12 cellular contexts compared by ENCODE assay signal in genomic region chr2:181313845-181314244, GRCh38.
A peak's percentile ranks its signal among the peaks of the same experiment; 100 is the strongest.
DNase-seq lines count a peak whose midpoint lies in the region; ATAC-seq lines count a peak whose summit lies in the region.
"Had no signal": no experiment of that assay in that cellular context is flagged by ENCODE, and none has a peak within 500 bp of the region (broad histone marks: within the 10 kb centered on the region; RNA-seq: fewer than 3 reads in every experiment).

No MANE protein-coding gene starts in this region.

- peak; percentile 22 for ATAC-seq in GM21723 (IDR thresholded peaks at IDR 0.05; ENCODE audit: unreplicated experiment)
- no peak for ATAC-seq in T-cell (replicated peaks in 1 of 4)
- ATAC-seq in stimulated activated effector memory CD8-positive, alpha-beta T cell treated with anti-CD3 and anti-CD28 coated beads, Interleukin-12 subunit alpha, Interleukin-12 subunit beta, amount 100 ng/mL, for 72 hours, result no peak
- no peak for ATAC-seq in GM18858 (IDR thresholded peaks at IDR 0.05; ENCODE audit: unreplicated experiment)
- ATAC-seq in GM19455 (IDR thresholded peaks at IDR 0.05; ENCODE audit: unreplicated experiment), result no peak
- ATAC-seq: psoas muscle had no signal

- H3K4me1 Mint-ChIP-seq in activated T-cell treated with anti-CD3 and anti-CD28 coated beads, Interleukin-2, amount 50 U/mL, for 24 hours (ENCODE audit: low read depth), result peaks cover 64% of the 10 kb centered on the region
- H3K4me1 Mint-ChIP-seq in T-cell, result peaks cover 47 to 52% (median 50%) of the 10 kb centered on the region in 3 donors
- H3K4me1 Mint-ChIP-seq in stimulated activated effector memory CD8-positive, alpha-beta T cell treated with anti-CD3 and anti-CD28 coated beads, Interleukin-12 subunit alpha, Interleukin-12 subunit beta, amount 100 ng/mL, for 72 hours, result peaks cover 20% of the 10 kb centered on the region

- H3K36me3 Mint-ChIP-seq in activated T-cell treated with anti-CD3 and anti-CD28 coated beads, Interleukin-2, amount 50 U/mL, for 24 hours (ENCODE audit: low read depth), result no peaks in the 10 kb centered on the region
- H3K36me3 Mint-ChIP-seq in T-cell, result no peaks in the 10 kb centered on the region
- H3K36me3 Mint-ChIP-seq in stimulated activated effector memory CD8-positive, alpha-beta T cell treated with anti-CD3 and anti-CD28 coated beads, Interleukin-12 subunit alpha, Interleukin-12 subunit beta, amount 100 ng/mL, for 72 hours, result peaks cover 6% of the 10 kb centered on the region

- H3K27me3 Mint-ChIP-seq in activated T-cell treated with anti-CD3 and anti-CD28 coated beads, Interleukin-2, amount 50 U/mL, for 24 hours, result no peaks in the 10 kb centered on the region
- H3K27me3 Mint-ChIP-seq in T-cell, result no peaks in the 10 kb centered on the region
- H3K27me3 Mint-ChIP-seq: dendritic cell treated with granulocyte-macrophage colony-stimulating factor and Interleukin-4, amounts not matched to agents 40 ng/mL and 50 ng/mL, for 4 days had no signal

- H3K27ac Mint-ChIP-seq in activated T-cell treated with anti-CD3 and anti-CD28 coated beads, Interleukin-2, amount 50 U/mL, for 24 hours, result peak overlapping the region; percentile 92
- H3K27ac Mint-ChIP-seq in T-cell, result peak overlapping the region; percentile 93 to 99
- peak overlapping the region; percentile 99 for H3K27ac Mint-ChIP-seq in stimulated activated effector memory CD8-positive, alpha-beta T cell treated with anti-CD3 and anti-CD28 coated beads, Interleukin-12 subunit alpha, Interleukin-12 subunit beta, amount 100 ng/mL, for 72 hours

- no peaks in the 10 kb centered on the region for H3K9me3 Mint-ChIP-seq in activated T-cell treated with anti-CD3 and anti-CD28 coated beads, Interleukin-2, amount 50 U/mL, for 24 hours
- H3K9me3 Mint-ChIP-seq in T-cell, result no peaks in the 10 kb centered on the region
- no peaks in the 10 kb centered on the region for H3K9me3 Mint-ChIP-seq in stimulated activated effector memory CD8-positive, alpha-beta T cell treated with anti-CD3 and anti-CD28 coated beads, Interleukin-12 subunit alpha, Interleukin-12 subunit beta, amount 100 ng/mL, for 72 hours
- H3K9me3 Mint-ChIP-seq: dendritic cell treated with granulocyte-macrophage colony-stimulating factor and Interleukin-4, amounts not matched to agents 40 ng/mL and 50 ng/mL, for 4 days had no signal

- H3K4me3 Mint-ChIP-seq in activated T-cell treated with anti-CD3 and anti-CD28 coated beads, Interleukin-2, amount 50 U/mL, for 24 hours, result peak overlapping the region; percentile 68
- peak overlapping the region in 1 of 3 donors; percentile 73 for H3K4me3 Mint-ChIP-seq in T-cell
- H3K4me3 Mint-ChIP-seq in stimulated activated effector memory CD8-positive, alpha-beta T cell treated with anti-CD3 and anti-CD28 coated beads, Interleukin-12 subunit alpha, Interleukin-12 subunit beta, amount 100 ng/mL, for 72 hours, result peak overlapping the region; percentile 80
- H3K4me3 Mint-ChIP-seq: dendritic cell treated with granulocyte-macrophage colony-stimulating factor and Interleukin-4, amounts not matched to agents 40 ng/mL and 50 ng/mL, for 4 days had no signal

- POLR2A ChIA-PET in T-cell (lab: Charles Lee), result interaction anchor here in 1 of 2 donors (0.5 to 0.7 kb wide), 2 partner anchors 21 to 70 kb away, joined by 3 read pairs; no protein-coding TSS in a partner anchor

- DNase-seq in activated T-cell treated with anti-CD3 and anti-CD28 coated beads, Interleukin-2, amount 50 U/mL, for 24 hours, result no peak
- no peak for DNase-seq in activated T-cell treated with anti-CD3 and anti-CD28 coated beads for 4 hours
- no peak for DNase-seq in T-cell
- no peak for DNase-seq in stimulated activated effector memory CD8-positive, alpha-beta T cell treated with anti-CD3 and anti-CD28 coated beads, Interleukin-12 subunit alpha, Interleukin-12 subunit beta, amount 100 ng/mL, for 72 hours (ENCODE audit: low spot score in 2 of 2)
- no peak for DNase-seq in RPMI8226
- DNase-seq: DMS79, NCI-H2081 treated with DMSO at 0.1 percent for 48 hours, psoas muscle had no signal

- CTCF ChIA-PET in T-cell (lab: Charles Lee), result interaction anchor here (0.8 to 1.7 kb wide), 3 partner anchors 27 to 209 kb away, joined by 3 to 7 read pairs (median 3); no protein-coding TSS in a partner anchor
